In the genomic region with DNA sequence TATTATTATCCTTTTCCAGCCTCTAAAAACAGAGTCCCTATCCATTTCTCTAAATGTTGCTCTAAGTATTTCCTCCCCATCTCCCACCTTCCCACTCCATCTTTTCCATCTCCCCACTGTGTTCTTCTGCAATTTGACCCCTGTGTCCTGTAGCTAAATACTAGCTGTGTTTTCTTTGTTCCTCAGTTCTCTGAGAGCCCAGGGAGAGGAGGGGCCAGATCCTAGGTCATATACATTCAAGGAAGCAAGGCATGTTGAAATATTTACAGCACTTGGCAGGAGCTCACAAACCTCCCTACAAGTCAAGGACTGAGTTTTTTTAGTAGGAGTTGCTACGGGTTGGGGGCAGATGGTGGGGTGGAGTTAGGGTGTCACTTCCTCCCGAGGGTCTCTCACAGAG, we compare ENCODE assay signal across 2 cellular contexts.
TF ChIP-seq lines count a peak whose summit lies in the region.

No MANE protein-coding gene starts in this region.

TF ChIP-seq in GM23338, 12 proteins besides CTCF, POLR2A, EP300 and RAD21:
- TF ChIP-seq, protein P1, sequence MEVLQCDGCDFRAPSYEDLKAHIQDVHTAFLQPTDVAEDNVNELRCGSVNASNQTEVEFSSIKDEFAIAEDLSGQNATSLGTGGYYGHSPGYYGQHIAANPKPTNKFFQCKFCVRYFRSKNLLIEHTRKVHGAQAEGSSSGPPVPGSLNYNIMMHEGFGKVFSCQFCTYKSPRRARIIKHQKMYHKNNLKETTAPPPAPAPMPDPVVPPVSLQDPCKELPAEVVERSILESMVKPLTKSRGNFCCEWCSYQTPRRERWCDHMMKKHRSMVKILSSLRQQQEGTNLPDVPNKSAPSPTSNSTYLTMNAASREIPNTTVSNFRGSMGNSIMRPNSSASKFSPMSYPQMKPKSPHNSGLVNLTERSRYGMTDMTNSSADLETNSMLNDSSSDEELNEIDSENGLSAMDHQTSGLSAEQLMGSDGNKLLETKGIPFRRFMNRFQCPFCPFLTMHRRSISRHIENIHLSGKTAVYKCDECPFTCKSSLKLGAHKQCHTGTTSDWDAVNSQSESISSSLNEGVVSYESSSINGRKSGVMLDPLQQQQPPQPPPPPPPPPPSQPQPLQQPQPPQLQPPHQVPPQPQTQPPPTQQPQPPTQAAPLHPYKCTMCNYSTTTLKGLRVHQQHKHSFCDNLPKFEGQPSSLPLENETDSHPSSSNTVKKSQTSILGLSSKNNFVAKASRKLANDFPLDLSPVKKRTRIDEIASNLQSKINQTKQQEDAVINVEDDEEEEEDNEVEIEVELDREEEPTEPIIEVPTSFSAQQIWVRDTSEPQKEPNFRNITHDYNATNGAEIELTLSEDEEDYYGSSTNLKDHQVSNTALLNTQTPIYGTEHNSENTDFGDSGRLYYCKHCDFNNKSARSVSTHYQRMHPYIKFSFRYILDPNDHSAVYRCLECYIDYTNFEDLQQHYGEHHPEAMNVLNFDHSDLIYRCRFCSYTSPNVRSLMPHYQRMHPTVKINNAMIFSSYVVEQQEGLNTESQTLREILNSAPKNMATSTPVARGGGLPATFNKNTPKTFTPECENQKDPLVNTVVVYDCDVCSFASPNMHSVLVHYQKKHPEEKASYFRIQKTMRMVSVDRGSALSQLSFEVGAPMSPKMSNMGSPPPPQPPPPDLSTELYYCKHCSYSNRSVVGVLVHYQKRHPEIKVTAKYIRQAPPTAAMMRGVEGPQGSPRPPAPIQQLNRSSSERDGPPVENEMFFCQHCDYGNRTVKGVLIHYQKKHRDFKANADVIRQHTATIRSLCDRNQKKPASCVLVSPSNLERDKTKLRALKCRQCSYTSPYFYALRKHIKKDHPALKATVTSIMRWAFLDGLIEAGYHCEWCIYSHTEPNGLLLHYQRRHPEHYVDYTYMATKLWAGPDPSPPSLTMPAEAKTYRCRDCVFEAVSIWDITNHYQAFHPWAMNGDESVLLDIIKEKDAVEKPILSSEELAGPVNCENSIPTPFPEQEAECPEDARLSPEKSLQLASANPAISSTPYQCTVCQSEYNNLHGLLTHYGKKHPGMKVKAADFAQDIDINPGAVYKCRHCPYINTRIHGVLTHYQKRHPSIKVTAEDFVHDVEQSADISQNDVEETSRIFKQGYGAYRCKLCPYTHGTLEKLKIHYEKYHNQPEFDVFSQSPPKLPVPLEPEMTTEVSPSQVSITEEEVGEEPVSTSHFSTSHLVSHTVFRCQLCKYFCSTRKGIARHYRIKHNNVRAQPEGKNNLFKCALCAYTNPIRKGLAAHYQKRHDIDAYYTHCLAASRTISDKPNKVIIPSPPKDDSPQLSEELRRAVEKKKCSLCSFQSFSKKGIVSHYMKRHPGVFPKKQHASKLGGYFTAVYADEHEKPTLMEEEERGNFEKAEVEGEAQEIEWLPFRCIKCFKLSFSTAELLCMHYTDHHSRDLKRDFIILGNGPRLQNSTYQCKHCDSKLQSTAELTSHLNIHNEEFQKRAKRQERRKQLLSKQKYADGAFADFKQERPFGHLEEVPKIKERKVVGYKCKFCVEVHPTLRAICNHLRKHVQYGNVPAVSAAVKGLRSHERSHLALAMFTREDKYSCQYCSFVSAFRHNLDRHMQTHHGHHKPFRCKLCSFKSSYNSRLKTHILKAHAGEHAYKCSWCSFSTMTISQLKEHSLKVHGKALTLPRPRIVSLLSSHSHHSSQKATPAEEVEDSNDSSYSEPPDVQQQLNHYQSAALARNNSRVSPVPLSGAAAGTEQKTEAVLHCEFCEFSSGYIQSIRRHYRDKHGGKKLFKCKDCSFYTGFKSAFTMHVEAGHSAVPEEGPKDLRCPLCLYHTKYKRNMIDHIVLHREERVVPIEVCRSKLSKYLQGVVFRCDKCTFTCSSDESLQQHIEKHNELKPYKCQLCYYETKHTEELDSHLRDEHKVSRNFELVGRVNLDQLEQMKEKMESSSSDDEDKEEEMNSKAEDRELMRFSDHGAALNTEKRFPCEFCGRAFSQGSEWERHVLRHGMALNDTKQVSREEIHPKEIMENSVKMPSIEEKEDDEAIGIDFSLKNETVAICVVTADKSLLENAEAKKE (CRISPR knock-in tag; IDR thresholded peaks at IDR 0.05), result no peak
- TF ChIP-seq EZH2 (IDR thresholded peaks at IDR 0.05; ENCODE audit: low read depth, unreplicated experiment) (no peak), NANOG (IDR thresholded peaks at IDR 0.05; ENCODE audit: borderline replicate concordance) (no peak), EZH2phosphoT487 (IDR thresholded peaks at IDR 0.05; ENCODE audit: unreplicated experiment) (no peak), CREB1 (CRISPR knock-in tag; IDR thresholded peaks at IDR 0.05; ENCODE audit: low read depth) (no peak), STAT1 (IDR thresholded peaks at IDR 0.05; ENCODE audit: unreplicated experiment) (no peak), JUNB (IDR thresholded peaks at IDR 0.05; ENCODE audit: unreplicated experiment) (no peak), POLR2AphosphoS5 (IDR thresholded peaks at IDR 0.05; ENCODE audit: low read depth) (no peak), ZNF114 (CRISPR knock-in tag; IDR thresholded peaks at IDR 0.05) (no peak)

TF ChIP-seq in SK-N-SH treated with all-trans-retinoic acid at 6 μM for 48 hours, 23 proteins besides CTCF, POLR2A, EP300 and RAD21 (continued from another document):
- TF ChIP-seq ISL1 (CRISPR knock-in tag; IDR thresholded peaks at IDR 0.05) (no peak), ZNF8 (CRISPR knock-in tag; IDR thresholded peaks at IDR 0.05) (no peak), ZFP30 (CRISPR knock-in tag; IDR thresholded peaks at IDR 0.05) (no peak), ZNF70 (CRISPR knock-in tag; IDR thresholded peaks at IDR 0.05) (no peak), CSDC2 (CRISPR knock-in tag; IDR thresholded peaks at IDR 0.05) (no peak)
- TF ChIP-seq, protein P2, sequence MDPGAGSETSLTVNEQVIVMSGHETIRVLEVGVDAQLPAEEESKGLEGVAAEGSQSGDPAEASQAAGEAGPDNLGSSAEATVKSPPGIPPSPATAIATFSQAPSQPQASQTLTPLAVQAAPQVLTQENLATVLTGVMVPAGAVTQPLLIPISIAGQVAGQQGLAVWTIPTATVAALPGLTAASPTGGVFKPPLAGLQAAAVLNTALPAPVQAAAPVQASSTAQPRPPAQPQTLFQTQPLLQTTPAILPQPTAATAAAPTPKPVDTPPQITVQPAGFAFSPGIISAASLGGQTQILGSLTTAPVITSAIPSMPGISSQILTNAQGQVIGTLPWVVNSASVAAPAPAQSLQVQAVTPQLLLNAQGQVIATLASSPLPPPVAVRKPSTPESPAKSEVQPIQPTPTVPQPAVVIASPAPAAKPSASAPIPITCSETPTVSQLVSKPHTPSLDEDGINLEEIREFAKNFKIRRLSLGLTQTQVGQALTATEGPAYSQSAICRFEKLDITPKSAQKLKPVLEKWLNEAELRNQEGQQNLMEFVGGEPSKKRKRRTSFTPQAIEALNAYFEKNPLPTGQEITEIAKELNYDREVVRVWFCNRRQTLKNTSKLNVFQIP (CRISPR knock-in tag; IDR thresholded peaks at IDR 0.05; ENCODE audit: borderline replicate concordance, low read depth), result no peak
- TF ChIP-seq, protein P3, sequence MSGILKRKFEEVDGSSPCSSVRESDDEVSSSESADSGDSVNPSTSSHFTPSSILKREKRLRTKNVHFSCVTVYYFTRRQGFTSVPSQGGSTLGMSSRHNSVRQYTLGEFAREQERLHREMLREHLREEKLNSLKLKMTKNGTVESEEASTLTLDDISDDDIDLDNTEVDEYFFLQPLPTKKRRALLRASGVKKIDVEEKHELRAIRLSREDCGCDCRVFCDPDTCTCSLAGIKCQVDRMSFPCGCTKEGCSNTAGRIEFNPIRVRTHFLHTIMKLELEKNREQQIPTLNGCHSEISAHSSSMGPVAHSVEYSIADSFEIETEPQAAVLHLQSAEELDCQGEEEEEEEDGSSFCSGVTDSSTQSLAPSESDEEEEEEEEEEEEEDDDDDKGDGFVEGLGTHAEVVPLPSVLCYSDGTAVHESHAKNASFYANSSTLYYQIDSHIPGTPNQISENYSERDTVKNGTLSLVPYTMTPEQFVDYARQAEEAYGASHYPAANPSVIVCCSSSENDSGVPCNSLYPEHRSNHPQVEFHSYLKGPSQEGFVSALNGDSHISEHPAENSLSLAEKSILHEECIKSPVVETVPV (CRISPR knock-in tag; IDR thresholded peaks at IDR 0.05), result no peak
